In the genomic region with DNA sequence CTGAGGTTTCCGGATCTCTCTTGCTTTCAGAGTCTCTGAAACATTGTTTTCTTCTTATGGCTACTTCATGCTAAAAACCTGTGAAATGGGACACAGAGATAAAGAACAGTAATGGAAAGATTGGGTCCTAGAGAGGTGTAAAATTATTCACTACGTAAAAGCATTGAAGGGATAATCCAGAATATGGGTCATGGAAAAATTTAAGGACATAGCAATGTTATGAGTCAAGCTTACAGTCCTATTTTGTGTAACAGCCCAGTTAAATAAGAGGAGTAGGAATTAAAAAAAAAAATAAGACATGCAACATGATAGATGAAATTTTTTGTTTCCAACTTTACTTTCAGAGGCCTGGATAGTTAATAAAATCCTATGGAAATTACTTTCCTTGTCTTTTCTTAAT, we compare ENCODE assay signal across 14 cellular contexts.
DNase-seq lines count a peak whose midpoint lies in the region; TF ChIP-seq lines count a peak whose summit lies in the region.
"Had no signal": no experiment of that assay in that cellular context is flagged by ENCODE, and none has a peak within 500 bp of the region (broad histone marks: within the 10 kb centered on the region; RNA-seq: fewer than 3 reads in every experiment).

No MANE protein-coding gene starts in this region.

- DNase-seq in EL: peak; percentile 81
- peak; percentile 44 for DNase-seq in RWPE1 (ENCODE audit: low spot score)
- DNase-seq in fibroblast of lung (ENCODE audit: low read depth in 2 of 2): peak; percentile 65 to 87
- peak; percentile 39 for DNase-seq in osteoblast (ENCODE audit: insufficient read length, low spot score, missing footprints)
- no peak for DNase-seq in cerebellum (ENCODE audit: low spot score)
- no peak for DNase-seq in colonic mucosa
- DNase-seq in GM13976 (ENCODE audit: low spot score): no peak
- no peak for DNase-seq in activated CD4-positive, alpha-beta T cell treated with anti-CD3 and anti-CD28 coated beads for 1 hour
- DNase-seq: activated CD8-positive, alpha-beta T cell treated with anti-CD3 and anti-CD28 coated beads for 36 hours; activated naive CD4-positive, alpha-beta T cell; CD4-positive, CD25-positive, alpha-beta regulatory T cell; GDM1; NCI-H2107; stimulated activated CD4-positive, alpha-beta T cell treated with anti-CD3 and anti-CD28 coated beads, Interleukin-4, amount 100 ng/mL, for 24 hours had no signal

- H3K27me3 ChIP-seq in fibroblast of lung (ENCODE audit: control insufficient read depth, insufficient read depth, low read length) (no peaks in the 10 kb centered on the region), osteoblast (ENCODE audit: insufficient read depth, low read length) (no peaks in the 10 kb centered on the region), colonic mucosa (no peaks in the 10 kb centered on the region)

- H3K4me3 ChIP-seq in fibroblast of lung (replicated peaks in 1 of 4; ENCODE audit: control extremely low read depth in 1 of 4, insufficient read depth in 1 of 4, low read depth in 3 of 4, low read length in 4 of 4) (no peak overlapping the region), osteoblast (ENCODE audit: insufficient read depth, low read length) (no peak overlapping the region), colonic mucosa (no peak overlapping the region)

- POLR2A ChIA-PET in RWPE1 (lab: Yijun Ruan, JAX; ENCODE audit: low non-redundant PET): no interaction called here

- H3K27ac ChIP-seq in RWPE1 (no peak overlapping the region), fibroblast of lung (ENCODE audit: insufficient read depth, low read length) (no peak overlapping the region), osteoblast (ENCODE audit: low read depth, low read length) (peak overlapping the region; percentile 52), colonic mucosa (no peak overlapping the region)

- H3K4me2 ChIP-seq in fibroblast of lung (ENCODE audit: extremely low read depth, insufficient read depth, low read length): no peak overlapping the region
- H3K4me2 ChIP-seq in osteoblast (ENCODE audit: insufficient read depth, low read length): no peak overlapping the region

- H3K4me1 ChIP-seq in fibroblast of lung (ENCODE audit: control insufficient read depth, extremely low read depth, insufficient read depth, low read length) (peaks cover 8% of the 10 kb centered on the region), osteoblast (ENCODE audit: insufficient read depth, low read length) (peaks cover 40% of the 10 kb centered on the region), colonic mucosa (no peaks in the 10 kb centered on the region)

- H3K36me3 ChIP-seq in fibroblast of lung (ENCODE audit: control insufficient read depth, insufficient read depth, low read length) (no peaks in the 10 kb centered on the region), osteoblast (ENCODE audit: insufficient read depth, low read length) (no peaks in the 10 kb centered on the region), colonic mucosa (no peaks in the 10 kb centered on the region)

- no peak overlapping the region for H3K9ac ChIP-seq in fibroblast of lung (ENCODE audit: insufficient read depth, low read length)
- no peak overlapping the region for H3K9ac ChIP-seq in colonic mucosa (ENCODE audit: low read depth in 2 of 2, low read length in 2 of 2)

- no peaks in the 10 kb centered on the region for H3K79me2 ChIP-seq in fibroblast of lung (ENCODE audit: control insufficient read depth, insufficient read depth, low read length)
- H3K79me2 ChIP-seq in osteoblast (ENCODE audit: insufficient read depth, low read length): no peaks in the 10 kb centered on the region

- TF ChIP-seq CTCF in RWPE1 (conservative IDR thresholded peaks at IDR 0.05; ENCODE audit: low read depth) (no peak), fibroblast of lung (conservative IDR thresholded peaks at IDR 0.05 in 1 of 2, IDR thresholded peaks at IDR 0.05 in 1 of 2; ENCODE audit: low read depth in 1 of 2, low read length in 2 of 2) (no peak), osteoblast (IDR thresholded peaks at IDR 0.05; ENCODE audit: extremely low read depth, low read depth, low read length) (no peak), colonic mucosa (IDR thresholded peaks at IDR 0.05) (no peak), GM13976 (IDR thresholded peaks at IDR 0.05; ENCODE audit: borderline replicate concordance, control extremely low read depth, extremely low read depth, insufficient read depth, missing control alignments) (no peak)

- H2AFZ ChIP-seq in fibroblast of lung (ENCODE audit: low read length): no peak overlapping the region
- H2AFZ ChIP-seq in osteoblast (ENCODE audit: low read length): no peak overlapping the region

- in situ Hi-C loops in GM13976 (cut with MboI; ENCODE audit: low sequenced_read_pairs, unreplicated experiment): no loop called here

- intact Hi-C loops in colonic mucosa (cut with DNase I): no loop called here

- H4K20me1 ChIP-seq in fibroblast of lung (ENCODE audit: control insufficient read depth, extremely low read depth, insufficient read depth, low read length) (no peaks in the 10 kb centered on the region), osteoblast (ENCODE audit: insufficient read depth, low read length) (no peaks in the 10 kb centered on the region)

- no peaks in the 10 kb centered on the region for H3K9me3 ChIP-seq in fibroblast of lung (ENCODE audit: control insufficient read depth, insufficient read depth, low read depth, low read length)
- H3K9me3 ChIP-seq in osteoblast (ENCODE audit: low read depth, low read length): no peaks in the 10 kb centered on the region
- H3K9me3 ChIP-seq in colonic mucosa: no peaks in the 10 kb centered on the region

- CTCF ChIA-PET in RWPE1 (lab: Yijun Ruan, JAX): interaction anchor here (0.6 kb wide), 1 partner anchor 12 kb away, joined by 3 read pairs; no protein-coding TSS in a partner anchor

Comparison
In these comparisons a context has a peak if more than half of its experiments do, and no peak if none do; other contexts are left out.
1. DNase-seq: peak in EL (single experiment), RWPE1 (single experiment), fibroblast of lung (2 of 2) and osteoblast (single experiment); none in cerebellum (single experiment), colonic mucosa (single experiment), GM13976 (single experiment) and activated CD4-positive, alpha-beta T cell treated with anti-CD3 and anti-CD28 coated beads for 1 hour (single experiment).